In the genomic region with DNA sequence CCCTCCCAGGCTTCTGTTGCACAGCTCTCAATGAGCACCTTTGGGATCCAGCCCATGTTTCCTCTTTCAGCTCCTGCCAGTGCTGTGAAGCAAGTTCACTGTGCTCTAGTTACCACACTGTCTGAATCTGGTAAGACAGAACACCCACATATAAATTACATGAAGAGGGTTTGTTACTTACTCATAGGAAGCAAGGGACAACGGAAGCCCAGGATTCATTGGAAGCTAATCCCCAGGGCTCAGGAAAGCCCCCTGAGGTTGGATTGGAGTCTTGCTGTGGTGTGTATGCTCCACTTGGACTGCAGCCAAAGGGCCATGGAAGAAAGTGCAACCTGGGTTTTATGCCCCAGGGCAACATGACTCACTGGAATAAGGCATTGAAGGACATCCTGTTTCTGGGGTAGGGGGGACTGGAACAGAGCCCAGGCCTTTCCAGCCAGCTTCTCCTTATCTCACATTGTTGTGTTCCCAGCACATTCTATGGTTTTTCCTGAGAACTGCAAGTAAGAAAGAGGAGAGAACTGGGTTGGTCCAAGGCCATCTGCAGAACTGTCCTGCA, we compare ENCODE assay signal across 13 cellular contexts. TPM values are rescaled to one million over a fixed set of nuclear protein-coding genes. Genes with fewer than 3 reads are reported as not detected.
DNase-seq lines count a peak whose midpoint lies in the region; ATAC-seq, FAIRE-seq and TF ChIP-seq lines count a peak whose summit lies in the region.
"Had no signal": no experiment of that assay in that cellular context is flagged by ENCODE, and none has a peak within 500 bp of the region (broad histone marks: within the 10 kb centered on the region; RNA-seq: fewer than 3 reads in every experiment).

No MANE protein-coding gene starts in this region.

- no peak for TF ChIP-seq RAD21 in HepG2 (CRISPR knock-in tag; IDR thresholded peaks at IDR 0.05)

- H3K9me3 ChIP-seq in MG63 (peaks cover 12% of the 10 kb centered on the region), breast epithelium (no peaks in the 10 kb centered on the region), HepG2 (ENCODE audit: low read length) (no peaks in the 10 kb centered on the region; the same call in 1 of the 2 replicates), left ventricle myocardium inferior (replicated peaks) (peaks cover 11% of the 10 kb centered on the region)
- H3K9me3 ChIP-seq: lower lobe of right lung had no signal

- POLR2A ChIA-PET in HepG2 (lab: Yijun Ruan, JAX): no interaction called here

- no peak overlapping the region for H2AFZ ChIP-seq in HepG2 (ENCODE audit: low read length)

- TF ChIP-seq EP300 in HepG2 (IDR thresholded peaks at IDR 0.05; ENCODE audit: low read depth in 2 of 2, low read length in 2 of 2) (no peak), HepG2 (CRISPR knock-in tag; IDR thresholded peaks at IDR 0.05; ENCODE audit: borderline replicate concordance) (no peak)

- FAIRE-seq in HepG2 (lab: Jason Lieb, UNC): no peak
- FAIRE-seq: H1 had no signal

- WGBS in HepG2 (ENCODE audit: low lambda C conversion rate): 50% methylated on average over 1 of the region's 1 CpG

- DNase-seq in CD1c-positive myeloid dendritic cell (ENCODE audit: extremely low spot score) (peak; percentile 44), MG63 (peak; percentile 99), breast epithelium (ENCODE audit: low spot score in 2 of 2) (peak in 1 of 2 donors; percentile 53), HepG2 (ENCODE audit: low spot score) (no peak), mesenteric fat pad (ENCODE audit: low spot score) (no peak), left ventricle myocardium inferior (no peak)
- DNase-seq: activated naive CD8-positive, alpha-beta T cell treated with anti-CD3 and anti-CD28 coated beads, Interleukin-2, amount 50 U/mL, for 24 hours; DMS153; lower lobe of right lung; NCI-H1436 had no signal

- CTCF ChIA-PET in HepG2 (lab: Yijun Ruan, JAX; ENCODE audit: low intra/inter-chr PET ratio, low total read pairs): no interaction called here

- H3K4me3 ChIP-seq in MG63 (no peak overlapping the region), breast epithelium (peak overlapping the region in 1 of 3 donors; percentile 19), HepG2 (replicated peaks in 1 of 3; ENCODE audit: insufficient read depth in 1 of 3, low read depth in 2 of 3, low read length in 3 of 3) (no peak overlapping the region), left ventricle myocardium inferior (no peak overlapping the region)
- H3K4me3 ChIP-seq: lower lobe of right lung had no signal

- H3K27me3 ChIP-seq in MG63: no peaks in the 10 kb centered on the region
- H3K27me3 ChIP-seq in breast epithelium: no peaks in the 10 kb centered on the region
- H3K27me3 ChIP-seq in HepG2 (ENCODE audit: control insufficient read depth in 1 of 2, insufficient read depth in 2 of 2, low read length in 2 of 2): peaks cover 1 to 10% of the 10 kb centered on the region in 2 experiments; a peak in 1 of 5 replicates
- H3K27me3 ChIP-seq in left ventricle myocardium inferior (ENCODE audit: low read depth): no peaks in the 10 kb centered on the region

- in situ Hi-C loops in HepG2 (cut with HindIII; ENCODE audit: extremely low pct_ligation_motif_present, low pct_unique_long_range_greater_than_20kb): no loop called here

- H3K36me3 ChIP-seq in MG63 (no peaks in the 10 kb centered on the region), breast epithelium (no peaks in the 10 kb centered on the region), HepG2 (replicated peaks in 1 of 2; ENCODE audit: control insufficient read depth in 1 of 2, insufficient read depth in 2 of 2, low read length in 2 of 2) (no peaks in the 10 kb centered on the region), left ventricle myocardium inferior (no peaks in the 10 kb centered on the region)
- H3K36me3 ChIP-seq: lower lobe of right lung had no signal

- H3K27ac ChIP-seq in breast epithelium (peak overlapping the region; percentile 29 to 48), HepG2 (ENCODE audit: extremely low read length, insufficient read depth, low read length) (no peak overlapping the region), left ventricle myocardium inferior (replicated peaks) (no peak overlapping the region)
- H3K27ac ChIP-seq: lower lobe of right lung had no signal

- ATAC-seq in HepG2 (no peak), GM19397 (IDR thresholded peaks at IDR 0.05; ENCODE audit: unreplicated experiment) (no peak), HG02973 (IDR thresholded peaks at IDR 0.05; ENCODE audit: unreplicated experiment) (no peak)
- ATAC-seq: activated naive CD8-positive, alpha-beta T cell treated with anti-CD3 and anti-CD28 coated beads, Interleukin-2, amount 50 U/mL, for 24 hours had no signal

- H3K4me1 ChIP-seq in breast epithelium (peaks cover 0 to 5% of the 10 kb centered on the region in 2 donors), HepG2 (ENCODE audit: insufficient read depth, low read length) (peaks cover 4% of the 10 kb centered on the region), left ventricle myocardium inferior (no peaks in the 10 kb centered on the region)
- H3K4me1 ChIP-seq: lower lobe of right lung had no signal

- intact Hi-C loops in breast epithelium (cut with DNase I; ENCODE audit: low total_unique reads) (no loop called here), HepG2 (cut with micrococcal nuclease; ENCODE audit: unreplicated experiment) (no loop called here), left ventricle myocardium inferior (cut with micrococcal nuclease) (no loop called here)

- TF ChIP-seq POLR2A in breast epithelium (IDR thresholded peaks at IDR 0.05) (no peak), HepG2 (IDR thresholded peaks at IDR 0.05; ENCODE audit: insufficient read depth in 1 of 2, low read depth in 2 of 2, low read length in 2 of 2) (no peak)

- no peaks in the 10 kb centered on the region for H3K79me2 ChIP-seq in HepG2 (ENCODE audit: insufficient read depth, low read length)

- no peak overlapping the region for H3K9ac ChIP-seq in HepG2 (ENCODE audit: insufficient read depth, low read depth, low read length)

- no peaks in the 10 kb centered on the region for H4K20me1 ChIP-seq in HepG2 (ENCODE audit: insufficient read depth, low read length)

- H3K4me2 ChIP-seq in HepG2 (ENCODE audit: low read depth, low read length): no peak overlapping the region

- TF ChIP-seq CTCF in breast epithelium (IDR thresholded peaks at IDR 0.05) (no peak), HepG2 (CRISPR knock-in tag; IDR thresholded peaks at IDR 0.05) (no peak), left ventricle myocardium inferior (IDR thresholded peaks at IDR 0.05; ENCODE audit: borderline replicate concordance) (no peak)

- BruUV-seq in HepG2 (replicated peaks; lab: Mats Ljungman, UMichigan): no TSS peak

RNA-seq across cellular contexts. Expression of a gene that starts 15.6 kb away (rescaled TPM):
- 10.0 and 34.1 TPM in 2 replicates for total RNA-seq in MG63 (2014; rRNA removed; shearing (Covaris generic); ENCODE audit: low replicate concordance)
- 10 to 100 TPM; 39.0 to 73.2 (median 43.3) TPM for total RNA-seq in breast epithelium
- 9.5 and 18.4 TPM in 2 replicates for total RNA-seq in HepG2 (2016; rRNA removed; fragmentation: Illumina TruSeq; extraction: Trizol)
- total RNA-seq in HepG2 (2016; cell fraction: cytosol; rRNA removed; fragmentation: Illumina TruSeq; extraction: Trizol; ENCODE audit: low read depth): 2.3 and 2.7 TPM in 2 replicates
- 10.7 and 16.8 TPM in 2 replicates for total RNA-seq in HepG2 (2016; cell fraction: insoluble cytoplasmic fraction; rRNA removed; fragmentation: Illumina TruSeq; extraction: Trizol)
- total RNA-seq in HepG2 (2016; cell fraction: membrane; rRNA removed; fragmentation: Illumina TruSeq; extraction: Trizol): 4.8 and 5.2 TPM in 2 replicates
- 52.9 and 59.3 TPM in 2 replicates for total RNA-seq in HepG2 (2016; cell fraction: nucleus; rRNA removed; fragmentation: Illumina TruSeq; extraction: Trizol)
- polyA plus RNA-seq in HepG2 (2011; rRNA removed): 15.4 and 17.7 TPM in 2 replicates
- 3.9 and 5.6 TPM in 2 replicates for polyA plus RNA-seq in HepG2 (2011; cell fraction: cytosol; rRNA removed)
- polyA plus RNA-seq in HepG2 (2011; cell fraction: nucleus; rRNA removed): 55.3 and 57.0 TPM in 2 replicates
- polyA plus RNA-seq in HepG2 (2012): 18.6 and 18.8 TPM in 2 replicates
- polyA plus RNA-seq in HepG2 (2016; cell fraction: cytosol; fragmentation: Illumina TruSeq; extraction: Trizol; ENCODE audit: low read depth): 0.83 and 0.90 TPM in 2 replicates
- polyA plus RNA-seq in HepG2 (2016; cell fraction: insoluble cytoplasmic fraction; fragmentation: Illumina TruSeq; extraction: Trizol; ENCODE audit: low read depth): 6.5 and 7.5 TPM in 2 replicates
- 1.5 and 2.0 TPM in 2 replicates for polyA plus RNA-seq in HepG2 (2016; cell fraction: membrane; fragmentation: Illumina TruSeq; extraction: Trizol; ENCODE audit: low read depth)
- polyA plus RNA-seq in HepG2 (2016; cell fraction: nucleus; fragmentation: Illumina TruSeq; extraction: Trizol; ENCODE audit: insufficient read depth, low read depth): 49.7 and 55.1 TPM in 2 replicates
- polyA minus RNA-seq in HepG2 (2011; rRNA and poly(A)+ RNA removed; ENCODE audit: low replicate concordance): 9.8 and 16.0 TPM in 2 replicates
- polyA minus RNA-seq in HepG2 (2011; cell fraction: cytosol; rRNA and poly(A)+ RNA removed): 5.3 and 6.9 TPM in 2 replicates
- 178 and 181 TPM in 2 replicates for polyA minus RNA-seq in HepG2 (2011; cell fraction: nucleus; rRNA and poly(A)+ RNA removed)
- total RNA-seq in mesenteric fat pad: 25.7 TPM
- 20.0 TPM for total RNA-seq in left ventricle myocardium inferior

RNA-seq across cellular contexts. Expression of a gene that starts 52.2 kb away (rescaled TPM):
- 89.5 and 107 TPM in 2 replicates for total RNA-seq in MG63 (2014; rRNA removed; shearing (Covaris generic); ENCODE audit: low replicate concordance)
- total RNA-seq in breast epithelium (1 to 10 TPM in 2 of 3 donors, under 1 TPM in 1; 0.32 to 3.3 (median 2.6) TPM), HepG2 (2016; rRNA removed; fragmentation: Illumina TruSeq; extraction: Trizol) (not detected in 2 replicates), mesenteric fat pad (0.55 TPM), left ventricle myocardium inferior (27.4 TPM)
- total RNA-seq in HepG2 (2016; cell fraction: cytosol; rRNA removed; fragmentation: Illumina TruSeq; extraction: Trizol; ENCODE audit: low read depth): not detected in 2 replicates
- not detected in 2 replicates for total RNA-seq in HepG2 (2016; cell fraction: insoluble cytoplasmic fraction; rRNA removed; fragmentation: Illumina TruSeq; extraction: Trizol)
- not detected in 2 replicates for total RNA-seq in HepG2 (2016; cell fraction: membrane; rRNA removed; fragmentation: Illumina TruSeq; extraction: Trizol)
- total RNA-seq in HepG2 (2016; cell fraction: nucleus; rRNA removed; fragmentation: Illumina TruSeq; extraction: Trizol): not detected in 2 replicates
- not detected in 2 replicates for polyA plus RNA-seq in HepG2 (2011; rRNA removed)
- not detected in 2 replicates for polyA plus RNA-seq in HepG2 (2011; cell fraction: cytosol; rRNA removed)
- 0.03 TPM in 1 of 2 replicates, not detected in the other for polyA plus RNA-seq in HepG2 (2011; cell fraction: nucleus; rRNA removed)
- polyA plus RNA-seq in HepG2 (2012): not detected in 2 replicates
- not detected in 2 replicates for polyA plus RNA-seq in HepG2 (2016; cell fraction: cytosol; fragmentation: Illumina TruSeq; extraction: Trizol; ENCODE audit: low read depth)
- polyA plus RNA-seq in HepG2 (2016; cell fraction: insoluble cytoplasmic fraction; fragmentation: Illumina TruSeq; extraction: Trizol; ENCODE audit: low read depth): not detected in 2 replicates
- not detected in 2 replicates for polyA plus RNA-seq in HepG2 (2016; cell fraction: membrane; fragmentation: Illumina TruSeq; extraction: Trizol; ENCODE audit: low read depth)
- polyA plus RNA-seq in HepG2 (2016; cell fraction: nucleus; fragmentation: Illumina TruSeq; extraction: Trizol; ENCODE audit: insufficient read depth, low read depth): not detected in 2 replicates
- not detected in 2 replicates for polyA minus RNA-seq in HepG2 (2011; rRNA and poly(A)+ RNA removed; ENCODE audit: low replicate concordance)
- polyA minus RNA-seq in HepG2 (2011; cell fraction: cytosol; rRNA and poly(A)+ RNA removed): not detected in 2 replicates
- polyA minus RNA-seq in HepG2 (2011; cell fraction: nucleus; rRNA and poly(A)+ RNA removed): not detected in 2 replicates

Comparison
In these comparisons a context has a peak if more than half of its experiments do, and no peak if none do; other contexts are left out.
1. DNase-seq: peak in CD1c-positive myeloid dendritic cell (single experiment) and MG63 (single experiment); none in HepG2 (single experiment), mesenteric fat pad (single experiment) and left ventricle myocardium inferior (single experiment).
2. H3K27ac ChIP-seq: peak in breast epithelium (2 of 2); none in HepG2 (single experiment) and left ventricle myocardium inferior (single experiment).